In genomic region chr1:116982319-116983004, GRCh38 we compare ENCODE assay signal across 1 cellular context.
TF ChIP-seq lines count a peak whose summit lies in the region.

No MANE protein-coding gene starts in this region.

TF ChIP-seq in GM12878, 131 proteins besides CTCF, POLR2A, EP300 and RAD21:
- TF ChIP-seq ESRRA (IDR thresholded peaks at IDR 0.05; ENCODE audit: low read length), result no peak
- no peak for TF ChIP-seq ZBED1 (IDR thresholded peaks at IDR 0.05; ENCODE audit: borderline replicate concordance)
- TF ChIP-seq RFX5 (IDR thresholded peaks at IDR 0.05; ENCODE audit: low read depth, low read length), result no peak
- TF ChIP-seq POLR2AphosphoS5 (IDR thresholded peaks at IDR 0.05; ENCODE audit: low read length), result no peak
- TF ChIP-seq ZNF207 (IDR thresholded peaks at IDR 0.05; ENCODE audit: borderline replicate concordance), result no peak
- TF ChIP-seq YBX1 (IDR thresholded peaks at IDR 0.05), result no peak
- no peak for TF ChIP-seq MTA3 (IDR thresholded peaks at IDR 0.05; ENCODE audit: borderline replicate concordance, low read length)
- no peak for TF ChIP-seq DPF2 (IDR thresholded peaks at IDR 0.05)
- TF ChIP-seq JUND (IDR thresholded peaks at IDR 0.05; ENCODE audit: low read depth, low read length), result no peak
- TF ChIP-seq EED (IDR thresholded peaks at IDR 0.05; ENCODE audit: low read depth), result no peak
- TF ChIP-seq, protein P1, sequence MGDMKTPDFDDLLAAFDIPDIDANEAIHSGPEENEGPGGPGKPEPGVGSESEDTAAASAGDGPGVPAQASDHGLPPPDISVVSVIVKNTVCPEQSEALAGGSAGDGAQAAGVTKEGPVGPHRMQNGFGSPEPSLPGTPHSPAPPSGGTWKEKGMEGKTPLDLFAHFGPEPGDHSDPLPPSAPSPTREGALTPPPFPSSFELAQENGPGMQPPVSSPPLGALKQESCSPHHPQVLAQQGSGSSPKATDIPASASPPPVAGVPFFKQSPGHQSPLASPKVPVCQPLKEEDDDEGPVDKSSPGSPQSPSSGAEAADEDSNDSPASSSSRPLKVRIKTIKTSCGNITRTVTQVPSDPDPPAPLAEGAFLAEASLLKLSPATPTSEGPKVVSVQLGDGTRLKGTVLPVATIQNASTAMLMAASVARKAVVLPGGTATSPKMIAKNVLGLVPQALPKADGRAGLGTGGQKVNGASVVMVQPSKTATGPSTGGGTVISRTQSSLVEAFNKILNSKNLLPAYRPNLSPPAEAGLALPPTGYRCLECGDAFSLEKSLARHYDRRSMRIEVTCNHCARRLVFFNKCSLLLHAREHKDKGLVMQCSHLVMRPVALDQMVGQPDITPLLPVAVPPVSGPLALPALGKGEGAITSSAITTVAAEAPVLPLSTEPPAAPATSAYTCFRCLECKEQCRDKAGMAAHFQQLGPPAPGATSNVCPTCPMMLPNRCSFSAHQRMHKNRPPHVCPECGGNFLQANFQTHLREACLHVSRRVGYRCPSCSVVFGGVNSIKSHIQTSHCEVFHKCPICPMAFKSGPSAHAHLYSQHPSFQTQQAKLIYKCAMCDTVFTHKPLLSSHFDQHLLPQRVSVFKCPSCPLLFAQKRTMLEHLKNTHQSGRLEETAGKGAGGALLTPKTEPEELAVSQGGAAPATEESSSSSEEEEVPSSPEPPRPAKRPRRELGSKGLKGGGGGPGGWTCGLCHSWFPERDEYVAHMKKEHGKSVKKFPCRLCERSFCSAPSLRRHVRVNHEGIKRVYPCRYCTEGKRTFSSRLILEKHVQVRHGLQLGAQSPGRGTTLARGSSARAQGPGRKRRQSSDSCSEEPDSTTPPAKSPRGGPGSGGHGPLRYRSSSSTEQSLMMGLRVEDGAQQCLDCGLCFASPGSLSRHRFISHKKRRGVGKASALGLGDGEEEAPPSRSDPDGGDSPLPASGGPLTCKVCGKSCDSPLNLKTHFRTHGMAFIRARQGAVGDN (IDR thresholded peaks at IDR 0.05), result no peak
